18 cellular contexts compared by ENCODE assay signal in the genomic region with DNA sequence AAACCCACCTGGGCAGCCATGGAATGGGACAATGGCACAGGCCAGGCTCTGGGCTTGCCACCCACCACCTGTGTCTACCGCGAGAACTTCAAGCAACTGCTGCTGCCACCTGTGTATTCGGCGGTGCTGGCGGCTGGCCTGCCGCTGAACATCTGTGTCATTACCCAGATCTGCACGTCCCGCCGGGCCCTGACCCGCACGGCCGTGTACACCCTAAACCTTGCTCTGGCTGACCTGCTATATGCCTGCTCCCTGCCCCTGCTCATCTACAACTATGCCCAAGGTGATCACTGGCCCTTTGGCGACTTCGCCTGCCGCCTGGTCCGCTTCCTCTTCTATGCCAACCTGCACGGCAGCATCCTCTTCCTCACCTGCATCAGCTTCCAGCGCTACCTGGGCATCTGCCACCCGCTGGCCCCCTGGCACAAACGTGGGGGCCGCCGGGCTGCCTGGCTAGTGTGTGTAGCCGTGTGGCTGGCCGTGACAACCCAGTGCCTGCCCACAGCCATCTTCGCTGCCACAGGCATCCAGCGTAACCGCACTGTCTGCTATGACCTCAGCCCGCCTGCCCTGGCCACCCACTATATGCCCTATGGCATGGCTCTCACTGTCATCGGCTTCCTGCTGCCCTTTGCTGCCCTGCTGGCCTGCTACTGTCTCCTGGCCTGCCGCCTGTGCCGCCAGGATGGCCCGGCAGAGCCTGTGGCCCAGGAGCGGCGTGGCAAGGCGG. TPM values are rescaled to one million over a fixed set of nuclear protein-coding genes. Genes with fewer than 3 reads are reported as not detected.
DNase-seq lines count a peak whose midpoint lies in the region; ATAC-seq, FAIRE-seq and TF ChIP-seq lines count a peak whose summit lies in the region.
"Had no signal": no experiment of that assay in that cellular context is flagged by ENCODE, and none has a peak within 500 bp of the region (broad histone marks: within the 10 kb centered on the region; RNA-seq: fewer than 3 reads in every experiment).

No MANE protein-coding gene starts in this region.

- no peak overlapping the region for H3K4me2 ChIP-seq in neural progenitor cell
- H3K4me2 ChIP-seq: BLaER1 treated with 17β-estradiol and CSF1 and Interleukin-3, amounts not matched to agents 10 nM and 100 nM had no signal

- H3K36me3 ChIP-seq in neural progenitor cell = no peaks in the 10 kb centered on the region
- H3K36me3 ChIP-seq: BLaER1 treated with 17β-estradiol and CSF1 and Interleukin-3, amounts not matched to agents 10 nM and 100 nM had no signal

- H3K4me3 ChIP-seq in neural progenitor cell (no peak overlapping the region), lower leg skin (ENCODE audit: low read depth, poor library complexity, severe bottlenecking) (no peak overlapping the region)
- H3K4me3 ChIP-seq: BLaER1 treated with 17β-estradiol and CSF1 and Interleukin-3, amounts not matched to agents 10 nM and 100 nM had no signal

- peak overlapping the region; percentile 23 for H3K27ac Mint-ChIP-seq in neural progenitor cell
- peak overlapping the region; percentile 29 for H3K27ac Mint-ChIP-seq in stimulated activated memory B cell treated with anti-CD40 and anti-IgM and Interleukin-4, amounts not matched to agents 10 μg/mL and 1 μg/mL and 100 μg/mL, for 72 hours
- no peak overlapping the region for H3K27ac Mint-ChIP-seq in stimulated activated naive CD8-positive, alpha-beta T cell treated with anti-CD3 and anti-CD28 coated beads, Interleukin-15, amount 100 ng/mL, for 72 hours
- H3K27ac Mint-ChIP-seq: B cell; CD8-positive, alpha-beta T cell had no signal

- H4K20me1 ChIP-seq in neural progenitor cell (ENCODE audit: low read depth) = no peaks in the 10 kb centered on the region
- H4K20me1 ChIP-seq: BLaER1 treated with 17β-estradiol and CSF1 and Interleukin-3, amounts not matched to agents 10 nM and 100 nM had no signal

- no peak overlapping the region for H3K9ac ChIP-seq in neural progenitor cell
- H3K9ac ChIP-seq: BLaER1 treated with 17β-estradiol and CSF1 and Interleukin-3, amounts not matched to agents 10 nM and 100 nM had no signal

- H3K27me3 Mint-ChIP-seq in neural progenitor cell (ENCODE audit: insufficient read depth, low read depth) = peaks cover 13% of the 10 kb centered on the region
- H3K27me3 Mint-ChIP-seq in stimulated activated memory B cell treated with anti-CD40 and anti-IgM and Interleukin-4, amounts not matched to agents 10 μg/mL and 1 μg/mL and 100 μg/mL, for 72 hours = peaks cover 30% of the 10 kb centered on the region
- H3K27me3 Mint-ChIP-seq in stimulated activated naive CD8-positive, alpha-beta T cell treated with anti-CD3 and anti-CD28 coated beads, Interleukin-15, amount 100 ng/mL, for 72 hours = peaks cover 27% of the 10 kb centered on the region

- H3K9me3 ChIP-seq in neural progenitor cell (ENCODE audit: low read depth) = no peaks in the 10 kb centered on the region
- H3K9me3 ChIP-seq: BLaER1 treated with 17β-estradiol and CSF1 and Interleukin-3, amounts not matched to agents 10 nM and 100 nM had no signal

- TF ChIP-seq POLR2A in lower leg skin (IDR thresholded peaks at IDR 0.05) = no peak

- FAIRE-seq in HTR-8/SVneo (lab: Jason Lieb, UNC) = peak; percentile 58
- FAIRE-seq: HepG2 had no signal

- H3K27me3 ChIP-seq in neural progenitor cell = peaks cover 14% of the 10 kb centered on the region
- H3K27me3 ChIP-seq: BLaER1 treated with 17β-estradiol and CSF1 and Interleukin-3, amounts not matched to agents 10 nM and 100 nM had no signal

- no peak overlapping the region for H2AFZ ChIP-seq in neural progenitor cell (replicated peaks)

- intact Hi-C loops in lower leg skin (cut with DNase I; ENCODE audit: low total_unique reads) = no loop called here

- H3K9me3 Mint-ChIP-seq in neural progenitor cell = no peaks in the 10 kb centered on the region
- H3K9me3 Mint-ChIP-seq in stimulated activated memory B cell treated with anti-CD40 and anti-IgM and Interleukin-4, amounts not matched to agents 10 μg/mL and 1 μg/mL and 100 μg/mL, for 72 hours = no peaks in the 10 kb centered on the region
- H3K9me3 Mint-ChIP-seq in stimulated activated naive CD8-positive, alpha-beta T cell treated with anti-CD3 and anti-CD28 coated beads, Interleukin-15, amount 100 ng/mL, for 72 hours = no peaks in the 10 kb centered on the region
- H3K9me3 Mint-ChIP-seq: CD8-positive, alpha-beta T cell; HFFc6 had no signal

- peaks cover 24% of the 10 kb centered on the region for H3K4me1 Mint-ChIP-seq in neural progenitor cell
- peaks cover 8% of the 10 kb centered on the region for H3K4me1 Mint-ChIP-seq in stimulated activated memory B cell treated with anti-CD40 and anti-IgM and Interleukin-4, amounts not matched to agents 10 μg/mL and 1 μg/mL and 100 μg/mL, for 72 hours
- H3K4me1 Mint-ChIP-seq in stimulated activated naive CD8-positive, alpha-beta T cell treated with anti-CD3 and anti-CD28 coated beads, Interleukin-15, amount 100 ng/mL, for 72 hours = no peaks in the 10 kb centered on the region

- 93 to 94% methylated on average over 35 of the region's 35 CpGs for WGBS in lower leg skin, 2 donors

- no peak overlapping the region for H3K4me3 Mint-ChIP-seq in neural progenitor cell
- no peak overlapping the region for H3K4me3 Mint-ChIP-seq in stimulated activated memory B cell treated with anti-CD40 and anti-IgM and Interleukin-4, amounts not matched to agents 10 μg/mL and 1 μg/mL and 100 μg/mL, for 72 hours
- H3K4me3 Mint-ChIP-seq in stimulated activated naive CD8-positive, alpha-beta T cell treated with anti-CD3 and anti-CD28 coated beads, Interleukin-15, amount 100 ng/mL, for 72 hours = no peak overlapping the region
- H3K4me3 Mint-ChIP-seq: B cell; CD8-positive, alpha-beta T cell; HFFc6 had no signal

- no peaks in the 10 kb centered on the region for H3F3A ChIP-seq in neural progenitor cell (ENCODE audit: low read depth)

- H3K36me3 Mint-ChIP-seq in neural progenitor cell = no peaks in the 10 kb centered on the region
- H3K36me3 Mint-ChIP-seq in stimulated activated memory B cell treated with anti-CD40 and anti-IgM and Interleukin-4, amounts not matched to agents 10 μg/mL and 1 μg/mL and 100 μg/mL, for 72 hours = no peaks in the 10 kb centered on the region
- H3K36me3 Mint-ChIP-seq: CD8-positive, alpha-beta T cell had no signal

- no peak overlapping the region for H3K27ac ChIP-seq in neural progenitor cell
- H3K27ac ChIP-seq: BLaER1 treated with 17β-estradiol and CSF1 and Interleukin-3, amounts not matched to agents 10 nM and 100 nM had no signal

- H3K4me1 ChIP-seq in neural progenitor cell = peaks cover 18% of the 10 kb centered on the region

- DNase-seq in HTR-8/SVneo (ENCODE audit: insufficient read length, low spot score) (no peak), RPMI7951 (ENCODE audit: low read depth) (peak; percentile 79), neural progenitor cell (ENCODE audit: low spot score) (no peak), lower leg skin (ENCODE audit: low spot score in 2 of 2) (no peak)
- DNase-seq in stimulated activated naive CD8-positive, alpha-beta T cell treated with anti-CD3 and anti-CD28 coated beads, Interleukin-15, amount 100 ng/mL, for 72 hours = no peak
- DNase-seq: Calu3; CD8-positive, alpha-beta T cell; DMS79 treated with DMSO at 0.1 percent for 48 hours; GF-D8; GOT3; H7; HFFc6 had no signal

- ATAC-seq in stimulated activated memory B cell treated with anti-CD40 and anti-IgM and Interleukin-4, amounts not matched to agents 10 μg/mL and 1 μg/mL and 100 μg/mL, for 72 hours = no peak
- ATAC-seq in stimulated activated naive CD8-positive, alpha-beta T cell treated with anti-CD3 and anti-CD28 coated beads, Interleukin-15, amount 100 ng/mL, for 72 hours = no peak
- no peak for ATAC-seq in HG02852 (IDR thresholded peaks at IDR 0.05; ENCODE audit: unreplicated experiment)
- ATAC-seq: CD8-positive, alpha-beta T cell; HepG2 had no signal

- TF ChIP-seq CTCF in neural progenitor cell (IDR thresholded peaks at IDR 0.05) (no peak), lower leg skin (IDR thresholded peaks at IDR 0.05) (no peak)

- no peaks in the 10 kb centered on the region for H3K79me2 ChIP-seq in neural progenitor cell (ENCODE audit: low read depth)

RNA-seq across cellular contexts. Expression of a gene that starts 11.4 kb away (rescaled TPM):
- 9.1 and 9.4 TPM in 2 replicates for total RNA-seq in RPMI7951 (2014; rRNA removed; shearing (Covaris generic))
- total RNA-seq in neural progenitor cell (ENCODE audit: low replicate concordance) = 19.9 and 41.8 TPM in 2 replicates
- 10 to 100 TPM; 10.2 to 18.8 (median 14.7) TPM for total RNA-seq in lower leg skin

RNA-seq across cellular contexts. Expression of a gene that starts 24.5 kb away (rescaled TPM):
- 6.0 and 9.9 TPM in 2 replicates for total RNA-seq in RPMI7951 (2014; rRNA removed; shearing (Covaris generic))
- total RNA-seq in neural progenitor cell (ENCODE audit: low replicate concordance) (0.25 TPM in 1 of 2 replicates, not detected in the other), lower leg skin (under 1 TPM in 2 of 4 donors, not detected in 2; 0.46 to 0.81 TPM)
- total RNA-seq: A172; Calu3; CD8-positive, alpha-beta T cell had no signal

Comparison
In these comparisons a context has a peak if more than half of its experiments do, and no peak if none do; other contexts are left out.
1. H3K27ac Mint-ChIP-seq: peak in neural progenitor cell (single experiment) and stimulated activated memory B cell treated with anti-CD40 and anti-IgM and Interleukin-4, amounts not matched to agents 10 μg/mL and 1 μg/mL and 100 μg/mL, for 72 hours (single experiment); none in stimulated activated naive CD8-positive, alpha-beta T cell treated with anti-CD3 and anti-CD28 coated beads, Interleukin-15, amount 100 ng/mL, for 72 hours (0 of 2).